In the genomic region with DNA sequence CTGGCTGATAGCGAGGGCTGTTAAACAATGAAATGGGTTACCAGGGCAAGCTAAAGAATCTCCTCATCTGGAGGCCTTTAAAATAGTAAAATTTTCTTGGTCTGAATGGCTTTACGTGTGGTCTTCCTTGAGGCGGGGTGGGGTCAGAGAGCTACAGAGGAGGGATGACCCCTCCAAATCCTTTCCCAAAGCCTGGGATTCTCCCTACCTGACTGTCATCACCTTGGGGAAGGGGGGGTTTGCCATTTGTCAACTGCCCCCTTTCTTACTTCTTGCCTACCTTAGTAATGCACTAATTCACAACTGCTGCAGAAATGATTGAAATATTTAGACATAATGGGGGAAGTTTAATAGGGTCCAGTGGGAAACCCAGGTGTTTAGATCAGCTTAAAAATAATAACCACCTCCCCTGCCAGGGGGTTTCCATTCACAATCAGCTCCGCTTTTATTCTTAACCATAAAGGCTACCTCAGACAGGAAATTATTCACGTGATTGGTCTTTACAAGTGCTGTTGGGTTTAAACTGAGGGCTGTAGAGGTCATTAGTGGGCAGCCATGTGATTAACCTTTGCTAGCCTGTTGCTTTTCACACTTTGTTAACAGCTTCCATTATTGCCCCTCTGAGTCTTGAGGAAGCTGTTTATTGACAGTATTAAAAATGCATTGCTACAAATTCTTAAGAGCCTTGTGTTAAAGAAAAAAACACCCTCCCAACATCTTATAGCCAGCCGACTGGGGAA, we compare ENCODE assay signal across 19 cellular contexts.
"Had no signal": no experiment of that assay in that cellular context is flagged by ENCODE, and none has a peak within 500 bp of the region (broad histone marks: within the 10 kb centered on the region; RNA-seq: fewer than 3 reads in every experiment).

No MANE protein-coding gene starts in this region.

- H3K27ac Mint-ChIP-seq: activated CD4-positive, alpha-beta T cell treated with anti-CD3 and anti-CD28 coated beads, Interleukin-2, amount 10 ng/mL, durations not matched to agents 24 days and 14 days; activated CD8-positive, alpha-beta T cell treated with anti-CD3 and anti-CD28 coated beads, Interleukin-2, amount 10 ng/mL, durations not matched to agents 7 days and 5 days; activated naive CD4-positive, alpha-beta T cell treated with anti-CD3 and anti-CD28 coated beads, Interleukin-2, amount 50 U/mL, for 24 hours; naive B cell; progenitor cell of endocrine pancreas; stimulated activated naive B cell treated with anti-CD40 and anti-IgM and Interleukin-4, amounts not matched to agents 10 μg/mL and 1 μg/mL and 100 μg/mL, for 72 hours had no signal

- DNase-seq: activated CD4-positive, alpha-beta T cell treated with anti-CD3 and anti-CD28 coated beads, Interleukin-2, amount 10 ng/mL, durations not matched to agents 24 days and 14 days; activated CD8-positive, alpha-beta T cell treated with anti-CD3 and anti-CD28 coated beads, Interleukin-2, amount 10 ng/mL, durations not matched to agents 7 days and 5 days; activated gamma-delta T cell treated with Interleukin-2 at 50 U/mL for 16 hours; anterior cingulate cortex; body of pancreas; cortex of kidney; heart right ventricle; kidney; lower lobe of right lung; mesendoderm; naive B cell; stimulated activated CD4-positive, alpha-beta T cell treated with anti-CD3 and anti-CD28 coated beads, Interleukin-2, amount 100 ng/mL, for 48 hours; stimulated activated CD8-positive, alpha-beta memory T cell treated with anti-CD3 and anti-CD28 coated beads, Interleukin-4, amount 100 ng/mL, for 48 hours; stimulated activated naive B cell treated with anti-CD40 and anti-IgM and Interleukin-4, amounts not matched to agents 10 μg/mL and 1 μg/mL and 100 μg/mL, for 72 hours; trophoblast cell; uterus had no signal

- ATAC-seq: activated CD8-positive, alpha-beta T cell treated with anti-CD3 and anti-CD28 coated beads, Interleukin-2, amount 10 ng/mL, durations not matched to agents 7 days and 5 days; body of pancreas; heart right ventricle; lower lobe of right lung; stimulated activated naive B cell treated with anti-CD40 and anti-IgM and Interleukin-4, amounts not matched to agents 10 μg/mL and 1 μg/mL and 100 μg/mL, for 72 hours had no signal

- H3K27me3 ChIP-seq: body of pancreas, cardiac muscle cell, heart right ventricle, uterus had no signal

- H3K36me3 Mint-ChIP-seq: activated naive CD4-positive, alpha-beta T cell treated with anti-CD3 and anti-CD28 coated beads, Interleukin-2, amount 50 U/mL, for 24 hours; naive B cell; stimulated activated naive B cell treated with anti-CD40 and anti-IgM and Interleukin-4, amounts not matched to agents 10 μg/mL and 1 μg/mL and 100 μg/mL, for 72 hours had no signal

- H3K27ac ChIP-seq: body of pancreas, cardiac muscle cell, heart right ventricle, lower lobe of right lung, uterus had no signal

- H3K4me3 ChIP-seq: body of pancreas, cardiac muscle cell, heart right ventricle, lower lobe of right lung, uterus had no signal

- H3K9me3 Mint-ChIP-seq: activated CD4-positive, alpha-beta T cell treated with anti-CD3 and anti-CD28 coated beads, Interleukin-2, amount 10 ng/mL, durations not matched to agents 24 days and 14 days; activated naive CD4-positive, alpha-beta T cell treated with anti-CD3 and anti-CD28 coated beads, Interleukin-2, amount 50 U/mL, for 24 hours; stimulated activated naive B cell treated with anti-CD40 and anti-IgM and Interleukin-4, amounts not matched to agents 10 μg/mL and 1 μg/mL and 100 μg/mL, for 72 hours had no signal

- H3K4me1 ChIP-seq: body of pancreas, heart right ventricle, lower lobe of right lung, uterus had no signal

- H3K4me3 Mint-ChIP-seq: activated CD4-positive, alpha-beta T cell treated with anti-CD3 and anti-CD28 coated beads, Interleukin-2, amount 10 ng/mL, durations not matched to agents 24 days and 14 days; activated CD8-positive, alpha-beta T cell treated with anti-CD3 and anti-CD28 coated beads, Interleukin-2, amount 10 ng/mL, durations not matched to agents 7 days and 5 days; activated naive CD4-positive, alpha-beta T cell treated with anti-CD3 and anti-CD28 coated beads, Interleukin-2, amount 50 U/mL, for 24 hours; naive B cell; stimulated activated naive B cell treated with anti-CD40 and anti-IgM and Interleukin-4, amounts not matched to agents 10 μg/mL and 1 μg/mL and 100 μg/mL, for 72 hours had no signal

- H3K4me1 Mint-ChIP-seq: activated CD4-positive, alpha-beta T cell treated with anti-CD3 and anti-CD28 coated beads, Interleukin-2, amount 10 ng/mL, durations not matched to agents 24 days and 14 days; activated naive CD4-positive, alpha-beta T cell treated with anti-CD3 and anti-CD28 coated beads, Interleukin-2, amount 50 U/mL, for 24 hours; naive B cell; stimulated activated naive B cell treated with anti-CD40 and anti-IgM and Interleukin-4, amounts not matched to agents 10 μg/mL and 1 μg/mL and 100 μg/mL, for 72 hours had no signal

- H3K36me3 ChIP-seq: cardiac muscle cell, heart right ventricle, lower lobe of right lung, uterus had no signal

- H3K27me3 Mint-ChIP-seq: activated CD4-positive, alpha-beta T cell treated with anti-CD3 and anti-CD28 coated beads, Interleukin-2, amount 10 ng/mL, durations not matched to agents 24 days and 14 days; activated naive CD4-positive, alpha-beta T cell treated with anti-CD3 and anti-CD28 coated beads, Interleukin-2, amount 50 U/mL, for 24 hours; naive B cell; stimulated activated naive B cell treated with anti-CD40 and anti-IgM and Interleukin-4, amounts not matched to agents 10 μg/mL and 1 μg/mL and 100 μg/mL, for 72 hours had no signal
